12 cellular contexts compared by ENCODE assay signal in the genomic region with DNA sequence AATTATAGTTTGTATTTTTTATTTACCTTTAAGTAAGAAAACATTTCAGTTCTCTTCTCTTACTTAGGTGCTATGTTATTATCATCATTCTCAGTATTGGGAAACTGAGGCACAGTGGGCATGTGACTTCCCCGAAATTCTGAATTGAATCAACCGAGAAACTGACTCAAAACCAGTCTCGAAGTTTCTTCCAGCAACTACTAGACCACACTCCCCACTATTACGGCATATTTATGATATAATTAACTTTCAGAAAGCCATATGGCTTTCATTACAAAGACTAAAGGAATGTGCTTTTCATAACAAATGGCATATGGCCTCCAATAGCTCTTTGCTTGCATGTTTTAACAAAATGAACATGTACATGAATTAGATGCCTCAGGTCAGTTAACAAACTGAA.
DNase-seq lines count a peak whose midpoint lies in the region; ATAC-seq and TF ChIP-seq lines count a peak whose summit lies in the region.
"Had no signal": no experiment of that assay in that cellular context is flagged by ENCODE, and none has a peak within 500 bp of the region (broad histone marks: within the 10 kb centered on the region; RNA-seq: fewer than 3 reads in every experiment).

No MANE protein-coding gene starts in this region.

- TF ChIP-seq EP300 in esophagus muscularis mucosa (IDR thresholded peaks at IDR 0.05): no peak

- H3K27me3 ChIP-seq in PC-9 (ENCODE audit: insufficient read depth, low read depth) (no peaks in the 10 kb centered on the region), esophagus muscularis mucosa (no peaks in the 10 kb centered on the region), body of pancreas (no peaks in the 10 kb centered on the region)
- no peaks in the 10 kb centered on the region for H3K27me3 ChIP-seq in CD4-positive, alpha-beta T cell (ENCODE audit: control insufficient read depth, insufficient read depth, low read length)

- no peak for TF ChIP-seq CTCF in PC-9 (conservative IDR thresholded peaks at IDR 0.05)
- TF ChIP-seq CTCF in esophagus muscularis mucosa (IDR thresholded peaks at IDR 0.05): no peak
- TF ChIP-seq CTCF in CD4-positive, alpha-beta T cell (IDR thresholded peaks at IDR 0.05): no peak
- TF ChIP-seq CTCF in body of pancreas (IDR thresholded peaks at IDR 0.05): no peak

- H3K36me3 Mint-ChIP-seq in CD4-positive, alpha-beta T cell (ENCODE audit: low read depth): no peaks in the 10 kb centered on the region

- ATAC-seq in CD4-positive, alpha-beta T cell (ENCODE audit: poor library complexity): no peak
- no peak for ATAC-seq in body of pancreas
- ATAC-seq in GM19035 (IDR thresholded peaks at IDR 0.05; ENCODE audit: unreplicated experiment): no peak

- DNase-seq in DMS 273 (lab: John Stamatoyannopoulos, UW; ENCODE audit: unreplicated experiment) (peak; percentile 70), PC-9 (peak in 1 of 2 experiments; percentile 66), esophagus muscularis mucosa (ENCODE audit: extremely low spot score) (no peak), renal cortical epithelial cell (ENCODE audit: low read depth) (peak; percentile 24), body of pancreas (no peak), Ammon's horn (ENCODE audit: low spot score) (no peak)
- DNase-seq in CD4-positive, alpha-beta T cell: no peak
- DNase-seq: hippocampal formation, Karpas-422, NCI-H748 treated with DMSO at 0.1 percent for 48 hours had no signal

- POLR2A ChIA-PET in PC-9 (lab: Charles Lee; ENCODE audit: unreplicated experiment): interaction anchor here (1.3 kb wide), 1 partner anchor 462 kb away, joined by 8 read pairs; no protein-coding TSS in a partner anchor
- POLR2A ChIA-PET in CD4-positive, alpha-beta T cell (lab: Charles Lee): no interaction called here

- H3F3A ChIP-seq in PC-9 (ENCODE audit: insufficient read depth, low read depth): peaks cover 47% of the 10 kb centered on the region

- peak overlapping the region; percentile 71 for H3K4me2 ChIP-seq in PC-9

- no peaks in the 10 kb centered on the region; the same call in 1 of the 2 replicates for H3K36me3 ChIP-seq in PC-9 (ENCODE audit: low read depth)
- H3K36me3 ChIP-seq in esophagus muscularis mucosa: no peaks in the 10 kb centered on the region
- no peaks in the 10 kb centered on the region for H3K36me3 ChIP-seq in body of pancreas (replicated peaks in 1 of 2; ENCODE audit: insufficient read depth in 1 of 2, low read depth in 2 of 2)

- CTCF ChIA-PET in PC-9 (lab: Charles Lee): interaction anchor here (0.5 kb wide), 1 partner anchor 140 kb away, joined by 5 read pairs; no protein-coding TSS in a partner anchor
- CTCF ChIA-PET in CD4-positive, alpha-beta T cell (lab: Charles Lee): no interaction called here

- 44% methylated on average over 4 of the region's 4 CpGs for WGBS in esophagus muscularis mucosa
- 90 to 93% methylated on average over 4 of the region's 4 CpGs for WGBS in body of pancreas, 2 donors

- TF ChIP-seq POLR2A in esophagus muscularis mucosa (IDR thresholded peaks at IDR 0.05; ENCODE audit: low read depth) (no peak), body of pancreas (IDR thresholded peaks at IDR 0.05) (no peak)

- H2AFZ ChIP-seq in PC-9: no peak overlapping the region

- intact Hi-C loops in PC-9 (cut with micrococcal nuclease; ENCODE audit: unreplicated experiment): loop anchor here (5.0 to 10.0 kb wide), 3 partner anchors 122 to 719 kb away; no protein-coding TSS in a partner anchor
- intact Hi-C loops in esophagus muscularis mucosa (cut with DNase I): loop anchor here (10.0 kb wide), 1 partner anchor 171 kb away; no protein-coding TSS in a partner anchor
- intact Hi-C loops in CD4-positive, alpha-beta T cell (cut with DNase I, micrococcal nuclease): no loop called here
- intact Hi-C loops in body of pancreas (cut with DNase I): no loop called here

- H3K9me3 Mint-ChIP-seq in CD4-positive, alpha-beta T cell: no peaks in the 10 kb centered on the region

- H3K27ac Mint-ChIP-seq in CD4-positive, alpha-beta T cell: no peak overlapping the region

- H3K4me1 ChIP-seq in PC-9 (replicated peaks; ENCODE audit: insufficient read depth) (peaks cover 68% of the 10 kb centered on the region), esophagus muscularis mucosa (peaks cover 12 to 39% (median 23%) of the 10 kb centered on the region in 4 donors), body of pancreas (peaks cover 10% of the 10 kb centered on the region)

- BruUV-seq in PC-9 (replicated peaks; lab: Mats Ljungman, UMichigan): no TSS peak

- peak overlapping the region; percentile 94 for H3K27ac ChIP-seq in PC-9
- H3K27ac ChIP-seq in esophagus muscularis mucosa (replicated peaks in 1 of 4): peak overlapping the region; percentile 45 to 69 (median 63)
- no peak overlapping the region for H3K27ac ChIP-seq in CD4-positive, alpha-beta T cell (ENCODE audit: low read depth, low read length)
- H3K27ac ChIP-seq in body of pancreas: peak overlapping the region in 1 of 4 donors; percentile 7

- no peaks in the 10 kb centered on the region for H3K9me2 ChIP-seq in PC-9 (ENCODE audit: insufficient read depth)

- H3K79me2 ChIP-seq in PC-9 (ENCODE audit: low read depth): peaks cover 10% of the 10 kb centered on the region

- H3K4me3 ChIP-seq in PC-9: peak overlapping the region; percentile 40
- H3K4me3 ChIP-seq in esophagus muscularis mucosa: peak overlapping the region in 1 of 4 donors; percentile 1
- no peak overlapping the region for H3K4me3 ChIP-seq in body of pancreas

- no peaks in the 10 kb centered on the region for H3K27me3 Mint-ChIP-seq in CD4-positive, alpha-beta T cell
- H3K27me3 Mint-ChIP-seq: activated naive CD8-positive, alpha-beta T cell had no signal

- H3K9me3 ChIP-seq in PC-9 (ENCODE audit: insufficient read depth, low read depth): peaks cover 14% of the 10 kb centered on the region
- H3K9me3 ChIP-seq in esophagus muscularis mucosa: no peaks in the 10 kb centered on the region
- no peaks in the 10 kb centered on the region for H3K9me3 ChIP-seq in CD4-positive, alpha-beta T cell (ENCODE audit: control insufficient read depth, low read length)
- no peaks in the 10 kb centered on the region for H3K9me3 ChIP-seq in body of pancreas

- H3K4me3 Mint-ChIP-seq in CD4-positive, alpha-beta T cell: no peak overlapping the region
- H3K4me3 Mint-ChIP-seq: activated naive CD8-positive, alpha-beta T cell had no signal

- peaks cover under 1% of the 10 kb centered on the region for H3K4me1 Mint-ChIP-seq in CD4-positive, alpha-beta T cell (ENCODE audit: low read depth)

- H4K20me1 ChIP-seq in PC-9 (ENCODE audit: insufficient read depth): no peaks in the 10 kb centered on the region

Comparison
In these comparisons a context has a peak if more than half of its experiments do, and no peak if none do; other contexts are left out.
1. DNase-seq: peak in DMS 273 (single experiment) and renal cortical epithelial cell (single experiment); none in esophagus muscularis mucosa (single experiment), CD4-positive, alpha-beta T cell (0 of 10), body of pancreas (0 of 4) and Ammon's horn (single experiment).
2. intact Hi-C loops: an anchor here in PC-9 (5.0 to 10.0 kb wide) and esophagus muscularis mucosa (10.0 kb wide); none called in CD4-positive, alpha-beta T cell and body of pancreas.